In the genomic region with DNA sequence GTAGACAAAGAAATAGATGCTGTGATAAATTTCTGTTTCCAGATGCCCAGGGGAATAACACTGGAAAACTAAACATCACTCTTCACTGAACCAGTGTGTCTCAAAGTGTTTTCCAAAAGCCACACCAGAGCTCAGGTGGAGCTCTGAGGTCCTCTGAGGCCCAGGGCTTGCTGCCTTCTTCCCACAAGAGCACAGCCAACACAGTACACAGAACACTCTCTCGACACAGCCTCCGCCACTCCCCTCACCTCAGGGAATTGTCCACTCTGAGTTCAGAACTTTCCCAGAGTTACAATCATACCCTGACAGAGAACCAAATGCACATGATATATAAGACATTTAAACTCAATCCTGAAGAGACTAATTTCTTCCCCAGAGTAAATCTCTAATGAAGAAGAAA, we compare ENCODE assay signal across 12 cellular contexts. TPM values are rescaled to one million over a fixed set of nuclear protein-coding genes. Genes with fewer than 3 reads are reported as not detected.
DNase-seq lines count a peak whose midpoint lies in the region; ATAC-seq and TF ChIP-seq lines count a peak whose summit lies in the region.
"Had no signal": no experiment of that assay in that cellular context is flagged by ENCODE, and none has a peak within 500 bp of the region (broad histone marks: within the 10 kb centered on the region; RNA-seq: fewer than 3 reads in every experiment).

No MANE protein-coding gene starts in this region.

- no peaks in the 10 kb centered on the region for H3K9me3 ChIP-seq in mammary epithelial cell (replicated peaks; ENCODE audit: insufficient read depth, low read length)
- H3K9me3 ChIP-seq in endodermal cell (ENCODE audit: control insufficient read depth, low read length) = no peaks in the 10 kb centered on the region

- no peaks in the 10 kb centered on the region for H4K20me1 ChIP-seq in mammary epithelial cell (ENCODE audit: insufficient read depth, low read length)

- WGBS in mammary epithelial cell (ENCODE audit: low coverage, missing lambda C conversion rate) = 64% methylated on average over 2 of the region's 2 CpGs
- WGBS in endodermal cell (ENCODE audit: insufficient coverage in 1 of 2, insufficient read length in 1 of 2), 2 experiments = 80 to 85% methylated on average over 1 to 2 of the region's 2 CpGs
- WGBS in urinary bladder = 46% methylated on average over 2 of the region's 2 CpGs

- no peak overlapping the region for H2AFZ ChIP-seq in mammary epithelial cell (ENCODE audit: low read depth, low read length)

- CTCF ChIA-PET in MCF 10A (lab: Yijun Ruan, JAX) (interaction anchor here (0.5 to 2.0 kb wide), 9 partner anchors 14 to 952 kb away, joined by 3 to 7 read pairs (median 4); no protein-coding TSS in a partner anchor), mammary epithelial cell (lab: Charles Lee; ENCODE audit: low non-redundant PET) (no interaction called here)

- BruUV-seq in MCF 10A (replicated peaks; lab: Mats Ljungman, UMichigan) (no TSS peak), mammary epithelial cell (replicated peaks; lab: Mats Ljungman, UMichigan) (no TSS peak)

- TF ChIP-seq CTCF in MCF 10A (IDR thresholded peaks at IDR 0.05; ENCODE audit: unreplicated experiment) (no peak), mammary epithelial cell (conservative IDR thresholded peaks at IDR 0.05 in 1 of 2, IDR thresholded peaks at IDR 0.05 in 1 of 2; ENCODE audit: extremely low read depth in 1 of 2, insufficient read depth in 1 of 2, low read depth in 1 of 2, low read length in 2 of 2) (no peak), endodermal cell (conservative IDR thresholded peaks at IDR 0.05) (no peak), nephron progenitor cell (IDR thresholded peaks at IDR 0.05) (no peak)

- no peak for DNase-seq in MCF 10A (ENCODE audit: unreplicated experiment)
- DNase-seq in mammary epithelial cell = no peak
- DNase-seq in endodermal cell = no peak
- no peak for DNase-seq in nephron progenitor cell
- no peak for DNase-seq in SHP77 treated with DMSO at 0.1 percent for 48 hours (lab: John Stamatoyannopoulos, UW)
- DNase-seq: activated CD8-positive, alpha-beta memory T cell treated with anti-CD3 and anti-CD28 coated beads, Interleukin-2, amount 10 ng/mL, durations not matched to agents 7 days and 5 days; NCI-H1694 treated with DMSO at 0.1 percent for 48 hours; posterior cingulate gyrus; T1000 had no signal

- intact Hi-C loops in MCF 10A (cut with micrococcal nuclease) (loop anchor here (10.0 kb wide), 1 partner anchor 98 kb away; the partner anchor contains the start of gene RAB33B), mammary epithelial cell (cut with micrococcal nuclease) (loop anchor here (10.0 kb wide), 1 partner anchor 378 kb away; the partner anchor contains the start of gene ELF2)

- H3K36me3 Mint-ChIP-seq in MCF 10A (ENCODE audit: insufficient read depth, unreplicated experiment) (peaks cover 13% of the 10 kb centered on the region), endodermal cell (ENCODE audit: low read depth) (no peaks in the 10 kb centered on the region), nephron progenitor cell (ENCODE audit: low read depth) (no peaks in the 10 kb centered on the region)
- H3K36me3 Mint-ChIP-seq: activated CD8-positive, alpha-beta memory T cell treated with anti-CD3 and anti-CD28 coated beads, Interleukin-2, amount 10 ng/mL, durations not matched to agents 7 days and 5 days had no signal

- H3K9ac ChIP-seq in mammary epithelial cell (ENCODE audit: insufficient read depth, low read length) = no peak overlapping the region
- no peak overlapping the region for H3K9ac ChIP-seq in endodermal cell (ENCODE audit: extremely low read depth, low read length, poor library complexity, severe bottlenecking)

- H3K4me3 ChIP-seq in mammary epithelial cell (replicated peaks in 1 of 3; ENCODE audit: insufficient read depth in 1 of 3, low read depth in 2 of 3, low read length in 3 of 3) (no peak overlapping the region), endodermal cell (ENCODE audit: low read length) (peak overlapping the region; percentile 89), urinary bladder (ENCODE audit: low read depth, low read length) (no peak overlapping the region)

- H3K4me2 ChIP-seq in mammary epithelial cell (ENCODE audit: insufficient read depth, low read depth, low read length) = no peak overlapping the region

- peak overlapping the region; percentile 17 for H3K4me3 Mint-ChIP-seq in MCF 10A (ENCODE audit: unreplicated experiment)
- H3K4me3 Mint-ChIP-seq in endodermal cell = no peak overlapping the region
- peak overlapping the region; percentile 88 for H3K4me3 Mint-ChIP-seq in nephron progenitor cell
- H3K4me3 Mint-ChIP-seq: activated CD8-positive, alpha-beta memory T cell treated with anti-CD3 and anti-CD28 coated beads, Interleukin-2, amount 10 ng/mL, durations not matched to agents 7 days and 5 days had no signal

- H3K9me3 Mint-ChIP-seq in MCF 10A (ENCODE audit: unreplicated experiment) (no peaks in the 10 kb centered on the region), endodermal cell (no peaks in the 10 kb centered on the region), nephron progenitor cell (no peaks in the 10 kb centered on the region)

- H3K27ac ChIP-seq in mammary epithelial cell (ENCODE audit: insufficient read depth, low read depth, low read length) = no peak overlapping the region
- no peak overlapping the region for H3K27ac ChIP-seq in endodermal cell (ENCODE audit: low read depth, low read length)
- peak overlapping the region; percentile 57 for H3K27ac ChIP-seq in urinary bladder (ENCODE audit: low read depth)

- dilution Hi-C loops in mammary epithelial cell (cut with HindIII; ENCODE audit: low sequenced_read_pairs) = no loop called here

- H3K36me3 ChIP-seq in mammary epithelial cell (ENCODE audit: insufficient read depth, low read length) = no peaks in the 10 kb centered on the region
- H3K36me3 ChIP-seq in endodermal cell (ENCODE audit: control insufficient read depth, insufficient read depth, low read length) = no peaks in the 10 kb centered on the region
- H3K36me3 ChIP-seq in urinary bladder (ENCODE audit: insufficient read depth) = peaks cover 2% of the 10 kb centered on the region

- POLR2A ChIA-PET in MCF 10A (lab: Yijun Ruan, JAX) = interaction anchor here (0.6 to 6.8 kb wide), 11 partner anchors 8 to 538 kb away, joined by 3 to 72 read pairs (median 4); partner anchors contain the start of genes NAA15, NOCT and RAB33B

- H3K27me3 ChIP-seq in mammary epithelial cell (ENCODE audit: insufficient read depth, low read length) (no peaks in the 10 kb centered on the region), endodermal cell (ENCODE audit: control insufficient read depth, insufficient read depth, low read length, poor library complexity, severe bottlenecking) (peaks cover 9% of the 10 kb centered on the region)

- ATAC-seq in GM21515 (IDR thresholded peaks at IDR 0.05; ENCODE audit: unreplicated experiment) (no peak), GM21529 (IDR thresholded peaks at IDR 0.05; ENCODE audit: unreplicated experiment) (no peak)
- ATAC-seq: activated CD8-positive, alpha-beta memory T cell treated with anti-CD3 and anti-CD28 coated beads, Interleukin-2, amount 10 ng/mL, durations not matched to agents 7 days and 5 days had no signal

- H3K4me1 Mint-ChIP-seq in MCF 10A (ENCODE audit: insufficient read depth, unreplicated experiment) (peaks cover 31% of the 10 kb centered on the region), endodermal cell (peaks cover 50% of the 10 kb centered on the region), nephron progenitor cell (peaks cover 68% of the 10 kb centered on the region)

- in situ Hi-C loops in mammary epithelial cell (cut with MboI; ENCODE audit: low sequenced_read_pairs in 2 of 2) = no loop called here

- H3K27ac Mint-ChIP-seq in MCF 10A (ENCODE audit: low read depth, unreplicated experiment) (peak overlapping the region; percentile 50), endodermal cell (no peak overlapping the region), nephron progenitor cell (peak overlapping the region; percentile 94)
- H3K27ac Mint-ChIP-seq: activated CD8-positive, alpha-beta memory T cell treated with anti-CD3 and anti-CD28 coated beads, Interleukin-2, amount 10 ng/mL, durations not matched to agents 7 days and 5 days had no signal

- peaks cover 76% of the 10 kb centered on the region for H3K79me2 ChIP-seq in mammary epithelial cell (ENCODE audit: insufficient read depth, low read length)

- H3K27me3 Mint-ChIP-seq in MCF 10A (ENCODE audit: insufficient read depth, unreplicated experiment) (no peaks in the 10 kb centered on the region), endodermal cell (ENCODE audit: insufficient read depth) (peaks cover 11% of the 10 kb centered on the region), nephron progenitor cell (ENCODE audit: low read depth, poor library complexity) (peaks cover 14% of the 10 kb centered on the region)

- H3K4me1 ChIP-seq in mammary epithelial cell (ENCODE audit: insufficient read depth, low read length) (peaks cover 17% of the 10 kb centered on the region), endodermal cell (ENCODE audit: control insufficient read depth, insufficient read depth, low read length) (peaks cover 21% of the 10 kb centered on the region), urinary bladder (ENCODE audit: insufficient read depth) (no peaks in the 10 kb centered on the region)

RNA-seq across cellular contexts. Expression of gene SETD7, which starts 3.1 kb away (rescaled TPM):
- total RNA-seq in MCF 10A (2022) (60.4 and 66.9 TPM in 2 replicates), mammary epithelial cell (10 to 100 TPM; 43.6 to 72.2 TPM), endodermal cell (10 to 100 TPM; 13.8 to 19.4 TPM), urinary bladder (77.5 TPM)
- polyA plus RNA-seq in mammary epithelial cell (12.1 TPM), urinary bladder (43.8 TPM)
- polyA minus RNA-seq in mammary epithelial cell = 70.5 TPM
- 12.7 TPM for polyA plus RNA-seq in endodermal cell (2013, experiment 1 of 2)
- 13.2 TPM for polyA plus RNA-seq in endodermal cell (2013, experiment 2 of 2)
